ENCODE assay signal across 9 cellular contexts in the genomic region with DNA sequence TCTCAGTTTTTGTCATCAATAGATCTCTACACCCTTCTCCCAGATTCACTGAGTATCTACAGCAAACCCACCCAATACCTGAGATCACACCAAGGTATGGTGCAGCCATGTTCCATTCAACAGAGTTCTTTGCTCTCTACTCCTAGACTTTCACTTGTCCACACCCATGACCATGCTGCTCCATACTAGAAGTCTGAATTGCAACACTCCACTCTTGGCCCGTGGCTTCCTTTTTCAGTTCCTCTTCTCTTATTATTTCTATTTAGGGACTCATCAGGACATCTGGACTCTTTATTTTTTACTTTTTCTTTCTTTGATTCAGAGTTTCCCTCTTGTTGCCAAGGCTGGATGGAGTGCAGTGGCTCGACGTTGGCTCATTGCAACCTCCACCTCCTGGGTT. TPM values are rescaled to one million over a fixed set of nuclear protein-coding genes. Genes with fewer than 3 reads are reported as not detected.
DNase-seq lines count a peak whose midpoint lies in the region; ATAC-seq, FAIRE-seq and TF ChIP-seq lines count a peak whose summit lies in the region.
"Had no signal": no experiment of that assay in that cellular context is flagged by ENCODE, and none has a peak within 500 bp of the region (broad histone marks: within the 10 kb centered on the region; RNA-seq: fewer than 3 reads in every experiment).

No MANE protein-coding gene starts in this region.

- peaks cover 59% of the 10 kb centered on the region for H3K4me1 Mint-ChIP-seq in CD8-positive, alpha-beta T cell (ENCODE audit: low read depth)

- POLR2A ChIA-PET in CD8-positive, alpha-beta T cell (lab: Charles Lee) = interaction anchor here (1.2 to 2.7 kb wide), 3 partner anchors 14 to 170 kb away, joined by 3 to 7 read pairs (median 6); partner anchors contain the start of gene INPP5K

- H3K9me3 ChIP-seq in CD8-positive, alpha-beta T cell (ENCODE audit: low read length) = no peaks in the 10 kb centered on the region
- H3K9me3 ChIP-seq in adrenal gland (replicated peaks in 1 of 3) = no peaks in the 10 kb centered on the region
- no peaks in the 10 kb centered on the region for H3K9me3 ChIP-seq in muscle layer of duodenum (ENCODE audit: control insufficient read depth in 1 of 2, low read length in 2 of 2)
- H3K9me3 ChIP-seq in kidney (ENCODE audit: control insufficient read depth in 1 of 2, low read length in 2 of 2) = no peaks in the 10 kb centered on the region

- H3K27me3 ChIP-seq in CD8-positive, alpha-beta T cell (ENCODE audit: insufficient read depth, low read length) = no peaks in the 10 kb centered on the region
- H3K27me3 ChIP-seq in HL-60 (ENCODE audit: insufficient read depth, poor library complexity, severe bottlenecking) (no peaks in the 10 kb centered on the region), adrenal gland (no peaks in the 10 kb centered on the region), muscle layer of duodenum (ENCODE audit: low read depth, low read length) (no peaks in the 10 kb centered on the region)

- no peak for TF ChIP-seq POLR2A in adrenal gland (IDR thresholded peaks at IDR 0.05)

- peak overlapping the region; percentile 50 for H3K4me3 Mint-ChIP-seq in CD8-positive, alpha-beta T cell

- TF ChIP-seq CTCF in CD8-positive, alpha-beta T cell (IDR thresholded peaks at IDR 0.05) = no peak
- TF ChIP-seq CTCF in HL-60 (IDR thresholded peaks at IDR 0.05; ENCODE audit: insufficient read depth, low read length) (no peak), adrenal gland (IDR thresholded peaks at IDR 0.05) (no peak), kidney (IDR thresholded peaks at IDR 0.05; ENCODE audit: borderline replicate concordance, extremely low read depth, insufficient read depth) (no peak)

- intact Hi-C loops in CD8-positive, alpha-beta T cell (cut with DNase I, micrococcal nuclease) = no loop called here
- intact Hi-C loops in adrenal gland (cut with DNase I) (loop anchor here (10.0 kb wide), 2 partner anchors 92 to 152 kb away; partner anchors contain the start of genes INPP5K (in 2 of the 2) and CRK (in 1 of the 2)), kidney (cut with DNase I) (no loop called here)

- peaks cover 18% of the 10 kb centered on the region for H3K36me3 ChIP-seq in CD8-positive, alpha-beta T cell (ENCODE audit: insufficient read depth, low read length)
- H3K36me3 ChIP-seq in adrenal gland (replicated peaks in 1 of 2) = peaks cover 0 to 39% of the 10 kb centered on the region in 2 donors
- H3K36me3 ChIP-seq in muscle layer of duodenum (ENCODE audit: control insufficient read depth in 1 of 2, insufficient read depth in 2 of 2, low read length in 2 of 2) = peaks cover 12 to 15% of the 10 kb centered on the region in 2 donors
- peaks cover 6 to 16% of the 10 kb centered on the region in 2 donors for H3K36me3 ChIP-seq in kidney (ENCODE audit: control insufficient read depth in 1 of 2, insufficient read depth in 2 of 2, low read length in 2 of 2)

- H3K27ac Mint-ChIP-seq in CD8-positive, alpha-beta T cell = peak overlapping the region; percentile 73

- H3K27ac ChIP-seq in CD8-positive, alpha-beta T cell (ENCODE audit: low read depth, low read length) = peak overlapping the region; percentile 17
- H3K27ac ChIP-seq in HL-60 (replicated peaks) (peak overlapping the region; percentile 59), adrenal gland (peak overlapping the region in 1 of 5 donors; percentile 46), muscle layer of duodenum (ENCODE audit: low read length) (peak overlapping the region; percentile 55), kidney (ENCODE audit: low read depth in 2 of 2, low read length in 2 of 2) (no peak overlapping the region)

- no peak for DNase-seq in CD8-positive, alpha-beta T cell
- DNase-seq in HL-60 (ENCODE audit: low read depth in 1 of 2, low spot score in 1 of 2) = peak; percentile 63 to 71
- DNase-seq in adrenal gland = peak in 4 of 7 donors; percentile 31 to 68 (median 48)
- DNase-seq in kidney = no peak
- no peak for DNase-seq in KG1 (lab: John Stamatoyannopoulos, UW)
- DNase-seq: stimulated activated CD8-positive, alpha-beta memory T cell treated with anti-CD3 and anti-CD28 coated beads, Interleukin-4, amount 100 ng/mL, for 48 hours had no signal

- CTCF ChIA-PET in CD8-positive, alpha-beta T cell (lab: Charles Lee) = interaction anchor here (1.0 to 3.1 kb wide), 7 partner anchors 9 to 171 kb away, joined by 4 to 22 read pairs (median 6); partner anchors contain the start of gene INPP5K

- peaks cover 33% of the 10 kb centered on the region for H3K4me1 ChIP-seq in CD8-positive, alpha-beta T cell (ENCODE audit: insufficient read depth, low read length)
- H3K4me1 ChIP-seq in adrenal gland (replicated peaks in 1 of 2) = peaks cover 37 to 68% of the 10 kb centered on the region in 2 donors
- H3K4me1 ChIP-seq in muscle layer of duodenum (ENCODE audit: control insufficient read depth in 1 of 2, insufficient read depth in 2 of 2, low read length in 2 of 2) = peaks cover 9 to 67% of the 10 kb centered on the region in 2 donors
- peaks cover 12 to 14% of the 10 kb centered on the region in 2 donors for H3K4me1 ChIP-seq in kidney (ENCODE audit: control insufficient read depth in 1 of 2, insufficient read depth in 1 of 2, low read depth in 1 of 2, low read length in 2 of 2)

- no peaks in the 10 kb centered on the region for H3K27me3 Mint-ChIP-seq in CD8-positive, alpha-beta T cell (ENCODE audit: low read depth)

- no peak for ATAC-seq in CD8-positive, alpha-beta T cell
- ATAC-seq in HG02798 (IDR thresholded peaks at IDR 0.05; ENCODE audit: poor library complexity, unreplicated experiment) (no peak), GM19397 (IDR thresholded peaks at IDR 0.05; ENCODE audit: unreplicated experiment) (no peak)

- H3K4me3 ChIP-seq in CD8-positive, alpha-beta T cell (ENCODE audit: low read depth, low read length) = no peak overlapping the region
- H3K4me3 ChIP-seq in HL-60 (replicated peaks; ENCODE audit: insufficient read depth, low read length) = no peak overlapping the region
- H3K4me3 ChIP-seq in adrenal gland = no peak overlapping the region
- no peak overlapping the region for H3K4me3 ChIP-seq in muscle layer of duodenum (ENCODE audit: low read depth in 1 of 2, low read length in 2 of 2)
- H3K4me3 ChIP-seq in kidney (ENCODE audit: low read length in 2 of 2) = no peak overlapping the region

- H3K36me3 Mint-ChIP-seq in CD8-positive, alpha-beta T cell = peaks cover 50% of the 10 kb centered on the region

- H3K9me3 Mint-ChIP-seq in CD8-positive, alpha-beta T cell = no peaks in the 10 kb centered on the region

- no peak for FAIRE-seq in kidney (lab: Jason Lieb, UNC)

- no peak overlapping the region for H3K9ac ChIP-seq in kidney (ENCODE audit: low read length in 2 of 2)

- 35 to 43% (median 40%) methylated on average over 3 of the region's 3 CpGs for WGBS in adrenal gland, 4 donors

RNA-seq across cellular contexts. Expression of gene YWHAE, which starts 37.1 kb away (rescaled TPM):
- total RNA-seq in CD8-positive, alpha-beta T cell = 100 to 1,000 TPM; 125 to 134 TPM
- total RNA-seq in adrenal gland = 100 to 1,000 TPM; 488 to 744 (median 550) TPM
- polyA plus RNA-seq in adrenal gland = 100 to 1,000 TPM; 340 to 884 (median 511) TPM
- total RNA-seq in kidney = 495 TPM
- polyA plus RNA-seq in kidney (ENCODE audit: insufficient read depth, low read depth, low replicate concordance) = 591 TPM

Comparison
In these comparisons a context has a peak if more than half of its experiments do, and no peak if none do; other contexts are left out.
1. DNase-seq: peak in HL-60 (2 of 2) and adrenal gland (4 of 7); none in CD8-positive, alpha-beta T cell (0 of 7), kidney (single experiment) and KG1 (single experiment).
2. H3K27ac ChIP-seq: peak in CD8-positive, alpha-beta T cell (single experiment), HL-60 (single experiment) and muscle layer of duodenum (single experiment); none in kidney (0 of 2).
3. intact Hi-C loops: an anchor here in adrenal gland (10.0 kb wide); none called in CD8-positive, alpha-beta T cell and kidney.